In the genomic region with DNA sequence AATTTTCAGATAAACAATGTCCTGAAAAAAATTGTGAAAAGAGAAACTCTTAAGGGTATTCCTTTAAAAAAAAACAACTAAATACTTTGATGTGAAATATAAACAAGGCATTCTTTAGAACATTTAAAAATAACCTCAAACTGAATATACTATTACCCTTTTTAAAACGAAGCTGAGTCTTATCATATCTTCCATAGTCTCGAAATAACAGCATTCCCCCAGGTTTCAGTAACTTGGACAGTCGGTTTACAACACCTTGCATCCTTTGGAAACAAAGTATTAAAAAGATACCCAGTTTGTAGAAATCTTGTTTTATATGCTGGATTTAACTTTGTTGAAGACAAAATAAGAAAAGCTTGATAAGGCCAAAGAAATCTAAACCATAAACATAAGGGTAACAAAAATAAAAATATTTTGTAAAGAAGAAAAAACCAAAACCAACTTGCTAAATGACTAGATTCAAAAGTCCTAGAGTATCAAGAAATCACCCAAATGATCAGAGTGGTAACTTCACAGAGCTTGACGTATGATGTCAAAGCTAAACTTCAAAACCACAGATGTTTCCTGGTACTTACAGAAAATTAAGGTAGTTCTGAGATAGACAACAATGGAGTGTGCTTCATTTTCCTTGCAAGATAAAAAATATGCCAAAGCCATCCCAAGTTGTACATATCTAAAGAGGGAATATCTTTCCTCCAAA, we compare ENCODE assay signal across 13 cellular contexts.
DNase-seq lines count a peak whose midpoint lies in the region; ATAC-seq, FAIRE-seq and TF ChIP-seq lines count a peak whose summit lies in the region.
"Had no signal": no experiment of that assay in that cellular context is flagged by ENCODE, and none has a peak within 500 bp of the region (broad histone marks: within the 10 kb centered on the region; RNA-seq: fewer than 3 reads in every experiment).

No MANE protein-coding gene starts in this region.

- H3K9ac ChIP-seq in Loucy (ENCODE audit: low read depth, low read length, poor library complexity, severe bottlenecking) = no peak overlapping the region
- H3K9ac ChIP-seq in endothelial cell of umbilical vein (replicated peaks; ENCODE audit: extremely low read depth, insufficient read depth, low read length) = no peak overlapping the region

- BruUV-seq in endothelial cell of umbilical vein (replicated peaks; lab: Mats Ljungman, UMichigan) = no TSS peak

- TF ChIP-seq CTCF in GM10266 (IDR thresholded peaks at IDR 0.05; ENCODE audit: control insufficient read depth, insufficient read depth, low read depth, missing control alignments) (no peak), Loucy (conservative IDR thresholded peaks at IDR 0.05; ENCODE audit: low read length) (no peak), endothelial cell of umbilical vein (IDR thresholded peaks at IDR 0.05; ENCODE audit: extremely low read depth in 1 of 2, insufficient read depth in 1 of 2, low read depth in 1 of 2, low read length in 2 of 2) (no peak), omental fat pad (IDR thresholded peaks at IDR 0.05) (no peak)

- H3K36me3 ChIP-seq in Loucy (ENCODE audit: insufficient read depth, low read length) (no peaks in the 10 kb centered on the region), endothelial cell of umbilical vein (ENCODE audit: control insufficient read depth in 2 of 2, extremely low read depth in 1 of 2, insufficient read depth in 2 of 2, low read length in 2 of 2) (no peaks in the 10 kb centered on the region)
- H3K36me3 ChIP-seq: uterus had no signal

- H3K9me1 ChIP-seq in endothelial cell of umbilical vein (replicated peaks; ENCODE audit: control insufficient read depth, extremely low read depth, insufficient read depth, low read length) = no peaks in the 10 kb centered on the region

- no peak for TF ChIP-seq POLR2A in endothelial cell of umbilical vein (IDR thresholded peaks at IDR 0.05; ENCODE audit: low read depth, low read length)

- no peaks in the 10 kb centered on the region for H4K20me1 ChIP-seq in Loucy (ENCODE audit: insufficient read depth, low read length, poor library complexity, severe bottlenecking)
- H4K20me1 ChIP-seq in endothelial cell of umbilical vein (replicated peaks; ENCODE audit: control insufficient read depth, extremely low read depth, insufficient read depth, low read length) = no peaks in the 10 kb centered on the region

- peak; percentile 33 for ATAC-seq in GM21619 (IDR thresholded peaks at IDR 0.05; ENCODE audit: unreplicated experiment)
- ATAC-seq in omental fat pad (ENCODE audit: low FRiP score) = no peak
- no peak for ATAC-seq in GM19324 (IDR thresholded peaks at IDR 0.05; ENCODE audit: low FRiP score, unreplicated experiment)
- ATAC-seq in GM18873 (IDR thresholded peaks at IDR 0.05; ENCODE audit: low FRiP score, unreplicated experiment) = no peak
- ATAC-seq: left colon had no signal

- H3K79me2 ChIP-seq in Loucy (ENCODE audit: insufficient read depth, low read length) = no peaks in the 10 kb centered on the region
- H3K79me2 ChIP-seq in endothelial cell of umbilical vein (ENCODE audit: control insufficient read depth, insufficient read depth, low read length) = no peaks in the 10 kb centered on the region

- H3K4me3 ChIP-seq in Loucy (ENCODE audit: low read length, poor library complexity, severe bottlenecking) (no peak overlapping the region), endothelial cell of umbilical vein (replicated peaks in 1 of 3; ENCODE audit: insufficient read depth in 1 of 3, low read depth in 1 of 3, low read length in 3 of 3) (no peak overlapping the region)
- H3K4me3 ChIP-seq: uterus had no signal

- FAIRE-seq in endothelial cell of umbilical vein (lab: Jason Lieb, UNC) = no peak

- no peaks in the 10 kb centered on the region for H3F3A ChIP-seq in Loucy (ENCODE audit: low read depth)

- H3K9me3 ChIP-seq in Loucy (ENCODE audit: insufficient read depth, low read depth, low read length) = no peaks in the 10 kb centered on the region
- H3K9me3 ChIP-seq in endothelial cell of umbilical vein (replicated peaks; ENCODE audit: control insufficient read depth, insufficient read depth, low read length) = no peaks in the 10 kb centered on the region
- H3K9me3 ChIP-seq: uterus had no signal

- no peak overlapping the region for H2AFZ ChIP-seq in Loucy (ENCODE audit: low read length)
- H2AFZ ChIP-seq in endothelial cell of umbilical vein (ENCODE audit: low read depth, low read length) = no peak overlapping the region

- peak; percentile 22 for DNase-seq in GM10266 (ENCODE audit: extremely low spot score)
- peak; percentile 26 for DNase-seq in endothelial cell of umbilical vein (ENCODE audit: low read depth, low spot score)
- DNase-seq in omental fat pad (ENCODE audit: low spot score) = no peak
- DNase-seq in HT-29 (ENCODE audit: low spot score) = no peak
- DNase-seq: Calu3, left colon, NCI-H1092, OCI-M1, uterus had no signal

- POLR2A ChIA-PET in endothelial cell of umbilical vein (lab: Charles Lee) = no interaction called here

- no peaks in the 10 kb centered on the region for H3K9me2 ChIP-seq in Loucy (replicated peaks; ENCODE audit: low read depth, low read length)

- H3K4me1 ChIP-seq in Loucy (ENCODE audit: insufficient read depth, low read length, poor library complexity, severe bottlenecking) = peaks cover 24% of the 10 kb centered on the region
- H3K4me1 ChIP-seq in endothelial cell of umbilical vein (ENCODE audit: control insufficient read depth, extremely low read depth, insufficient read depth, low read length) = no peaks in the 10 kb centered on the region
- H3K4me1 ChIP-seq: uterus had no signal

- H3K27me3 ChIP-seq in Loucy (ENCODE audit: insufficient read depth, low read length, poor library complexity, severe bottlenecking) (no peaks in the 10 kb centered on the region), endothelial cell of umbilical vein (ENCODE audit: control insufficient read depth in 2 of 2, insufficient read depth in 2 of 2, low read length in 2 of 2) (no peaks in the 10 kb centered on the region)
- H3K27me3 ChIP-seq: uterus had no signal

- H3K4me2 ChIP-seq in Loucy (ENCODE audit: low read depth, low read length, poor library complexity, severe bottlenecking) = peak overlapping the region; percentile 5
- no peak overlapping the region for H3K4me2 ChIP-seq in endothelial cell of umbilical vein (ENCODE audit: insufficient read depth, low read length)

- no peak overlapping the region for H3K27ac ChIP-seq in endothelial cell of umbilical vein (ENCODE audit: insufficient read depth, low read depth, low read length)
- H3K27ac ChIP-seq: uterus had no signal

- dilution Hi-C loops in endothelial cell of umbilical vein (cut with MboI; ENCODE audit: extremely low pct_ligation_motif_present, low sequenced_read_pairs) = no loop called here

- intact Hi-C loops in endothelial cell of umbilical vein (cut with micrococcal nuclease) = no loop called here

- CTCF ChIA-PET in endothelial cell of umbilical vein (lab: Charles Lee) = interaction anchor here (1.8 kb wide), 1 partner anchor 90 kb away, joined by 6 read pairs; no protein-coding TSS in a partner anchor

TF ChIP-seq in endothelial cell of umbilical vein, 7 proteins besides CTCF, POLR2A, EP300 and RAD21:
- no peak for TF ChIP-seq POLR2AphosphoS5 (IDR thresholded peaks at IDR 0.05; ENCODE audit: insufficient read depth, low read depth, low read length)
- TF ChIP-seq GATA2 (IDR thresholded peaks at IDR 0.05; ENCODE audit: insufficient read depth, insufficient read length, low read depth, low read length) = no peak
- TF ChIP-seq MYC (IDR thresholded peaks at IDR 0.05; ENCODE audit: low read depth, low read length) = no peak
- no peak for TF ChIP-seq EZH2 (IDR thresholded peaks at IDR 0.05; ENCODE audit: borderline replicate concordance, low read depth, low read length, severe bottlenecking)
- TF ChIP-seq FOS (IDR thresholded peaks at IDR 0.05; ENCODE audit: borderline replicate concordance, insufficient read depth, low read length) = no peak
- TF ChIP-seq, protein P1, sequence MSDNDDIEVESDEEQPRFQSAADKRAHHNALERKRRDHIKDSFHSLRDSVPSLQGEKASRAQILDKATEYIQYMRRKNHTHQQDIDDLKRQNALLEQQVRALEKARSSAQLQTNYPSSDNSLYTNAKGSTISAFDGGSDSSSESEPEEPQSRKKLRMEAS (IDR thresholded peaks at IDR 0.05; ENCODE audit: insufficient read depth, insufficient read length) = no peak
- TF ChIP-seq JUN (IDR thresholded peaks at IDR 0.05; ENCODE audit: borderline replicate concordance, insufficient read depth, insufficient read length, low read depth) = no peak

Comparison
In these comparisons a context has a peak if more than half of its experiments do, and no peak if none do; other contexts are left out.
1. DNase-seq: peak in GM10266 (single experiment) and endothelial cell of umbilical vein (single experiment); none in omental fat pad (single experiment) and HT-29 (single experiment).